33 cellular contexts compared by ENCODE assay signal in genomic region chr2:33121416-33121815, GRCh38.
"Had no signal": no experiment of that assay in that cellular context is flagged by ENCODE, and none has a peak within 500 bp of the region (broad histone marks: within the 10 kb centered on the region; RNA-seq: fewer than 3 reads in every experiment).

No MANE protein-coding gene starts in this region.

- H3K27me3 Mint-ChIP-seq: activated naive CD4-positive, alpha-beta T cell treated with anti-CD3 and anti-CD28 coated beads, Interleukin-2, amount 50 U/mL, for 24 hours had no signal

- H3K27ac Mint-ChIP-seq: activated CD4-positive, alpha-beta memory T cell treated with anti-CD3 and anti-CD28 coated beads for 36 hours; activated CD4-positive, alpha-beta T cell treated with anti-CD3 and anti-CD28 coated beads for 36 hours; activated CD4-positive, alpha-beta T cell treated with anti-CD3 and anti-CD28 coated beads, Interleukin-2, amount 10 ng/mL, durations not matched to agents 24 days and 14 days; activated CD8-positive, alpha-beta memory T cell treated with anti-CD3 and anti-CD28 coated beads, Interleukin-2, amount 10 ng/mL, durations not matched to agents 7 days and 5 days; activated CD8-positive, alpha-beta T cell treated with anti-CD3 and anti-CD28 coated beads, Interleukin-2, amount 10 ng/mL, durations not matched to agents 7 days and 5 days; activated naive CD4-positive, alpha-beta T cell treated with anti-CD3 and anti-CD28 coated beads for 36 hours; activated naive CD4-positive, alpha-beta T cell treated with anti-CD3 and anti-CD28 coated beads, Interleukin-2, amount 50 U/mL, for 24 hours; activated naive CD8-positive, alpha-beta T cell treated with anti-CD3 and anti-CD28 coated beads for 36 hours; activated naive CD8-positive, alpha-beta T cell treated with anti-CD3 and anti-CD28 coated beads, Interleukin-2, amount 50 U/mL, for 24 hours; activated T-helper 1 cell treated with anti-CD3 and anti-CD28 coated beads, Interleukin-12 subunit alpha, Interleukin-12 subunit beta, Interleukin-2, Interleukin-4 antibody, amounts not matched to agents 30 ng/mL and 10 ng/mL and 1 ng/mL, durations not matched to agents 14 hours and 24 hours and 36 hours; activated T-helper 2 cell treated with anti-CD3 and anti-CD28 coated beads, Interferon-gamma antibody, Interleukin-2, Interleukin-4, amounts not matched to agents 10 μg/mL and 5 μg/mL and 100 μg/mL, durations not matched to agents 14 hours and 24 hours and 36 hours; dendritic cell treated with granulocyte-macrophage colony-stimulating factor and Interleukin-4, amounts not matched to agents 40 ng/mL and 50 ng/mL, for 4 days; endodermal cell had no signal

- DNase-seq: activated CD4-positive, alpha-beta memory T cell treated with anti-CD3 and anti-CD28 coated beads for 36 hours; activated CD4-positive, alpha-beta T cell treated with anti-CD3 and anti-CD28 coated beads for 36 hours; activated CD4-positive, alpha-beta T cell treated with anti-CD3 and anti-CD28 coated beads, Interleukin-2, amount 10 ng/mL, durations not matched to agents 24 days and 14 days; activated CD4-positive, CD25-positive, alpha-beta regulatory T cell; activated CD4-positive, CD25-positive, alpha-beta regulatory T cell treated with anti-CD3 and anti-CD28 coated beads, Interleukin-2, amount 50 U/mL, for 72 hours; activated CD8-positive, alpha-beta memory T cell treated with anti-CD3 and anti-CD28 coated beads, Interleukin-2, amount 10 ng/mL, durations not matched to agents 7 days and 5 days; activated CD8-positive, alpha-beta memory T cell treated with anti-CD3 and anti-CD28 coated beads, Interleukin-2, amount 50 U/mL, for 4 hours; activated CD8-positive, alpha-beta T cell treated with anti-CD3 and anti-CD28 coated beads, Interleukin-2, amount 10 ng/mL, durations not matched to agents 7 days and 5 days; activated effector memory CD4-positive, alpha-beta T cell treated with anti-CD3 and anti-CD28 coated beads, Interleukin-2, amount 50 U/mL, for 16 hours; activated naive CD4-positive, alpha-beta T cell treated with anti-CD3 and anti-CD28 coated beads for 36 hours; activated naive CD8-positive, alpha-beta T cell treated with anti-CD3 and anti-CD28 coated beads for 36 hours; activated naive CD8-positive, alpha-beta T cell treated with anti-CD3 and anti-CD28 coated beads, Interleukin-2, amount 50 U/mL, for 24 hours; activated T-cell treated with anti-CD3 and anti-CD28 coated beads, Interleukin-2, amount 50 U/mL, for 1 hour; activated T-cell treated with anti-CD3 and anti-CD28 coated beads, Interleukin-2, amount 50 U/mL, for 48 hours; adrenal gland; brain microvascular endothelial cell; dorsolateral prefrontal cortex; effector memory CD4-positive, alpha-beta T cell; endodermal cell; esophagus squamous epithelium; foreskin fibroblast; gastrocnemius medialis; glutamatergic neuron; heart left ventricle; T-helper 2 cell had no signal

- H3K4me3 ChIP-seq: adrenal gland, coronary artery, dorsolateral prefrontal cortex, esophagus squamous epithelium, gastrocnemius medialis, heart left ventricle had no signal

- H3K36me3 Mint-ChIP-seq: activated CD4-positive, alpha-beta memory T cell treated with anti-CD3 and anti-CD28 coated beads for 36 hours; activated CD8-positive, alpha-beta memory T cell treated with anti-CD3 and anti-CD28 coated beads, Interleukin-2, amount 10 ng/mL, durations not matched to agents 7 days and 5 days; activated naive CD4-positive, alpha-beta T cell treated with anti-CD3 and anti-CD28 coated beads, Interleukin-2, amount 50 U/mL, for 24 hours; activated naive CD8-positive, alpha-beta T cell treated with anti-CD3 and anti-CD28 coated beads for 36 hours had no signal

- H3K9me3 Mint-ChIP-seq: activated CD4-positive, alpha-beta memory T cell treated with anti-CD3 and anti-CD28 coated beads for 36 hours; activated CD4-positive, alpha-beta T cell treated with anti-CD3 and anti-CD28 coated beads, Interleukin-2, amount 10 ng/mL, durations not matched to agents 24 days and 14 days; activated naive CD4-positive, alpha-beta T cell treated with anti-CD3 and anti-CD28 coated beads for 36 hours; activated naive CD4-positive, alpha-beta T cell treated with anti-CD3 and anti-CD28 coated beads, Interleukin-2, amount 50 U/mL, for 24 hours; activated naive CD8-positive, alpha-beta T cell treated with anti-CD3 and anti-CD28 coated beads for 36 hours; activated T-helper 1 cell treated with anti-CD3 and anti-CD28 coated beads, Interleukin-12 subunit alpha, Interleukin-12 subunit beta, Interleukin-2, Interleukin-4 antibody, amounts not matched to agents 30 ng/mL and 10 ng/mL and 1 ng/mL, durations not matched to agents 14 hours and 24 hours and 36 hours; activated T-helper 2 cell treated with anti-CD3 and anti-CD28 coated beads, Interferon-gamma antibody, Interleukin-2, Interleukin-4, amounts not matched to agents 10 μg/mL and 5 μg/mL and 100 μg/mL, durations not matched to agents 14 hours and 24 hours and 36 hours; central memory CD8-positive, alpha-beta T cell; dendritic cell treated with granulocyte-macrophage colony-stimulating factor and Interleukin-4, amounts not matched to agents 40 ng/mL and 50 ng/mL, for 4 days; endodermal cell had no signal

- FAIRE-seq: bronchial epithelial cell, endothelial cell of umbilical vein had no signal

- H3K4me3 Mint-ChIP-seq: activated CD4-positive, alpha-beta memory T cell treated with anti-CD3 and anti-CD28 coated beads for 36 hours; activated CD4-positive, alpha-beta T cell treated with anti-CD3 and anti-CD28 coated beads for 36 hours; activated CD4-positive, alpha-beta T cell treated with anti-CD3 and anti-CD28 coated beads, Interleukin-2, amount 10 ng/mL, durations not matched to agents 24 days and 14 days; activated CD8-positive, alpha-beta memory T cell treated with anti-CD3 and anti-CD28 coated beads, Interleukin-2, amount 10 ng/mL, durations not matched to agents 7 days and 5 days; activated CD8-positive, alpha-beta T cell treated with anti-CD3 and anti-CD28 coated beads, Interleukin-2, amount 10 ng/mL, durations not matched to agents 7 days and 5 days; activated naive CD4-positive, alpha-beta T cell treated with anti-CD3 and anti-CD28 coated beads for 36 hours; activated naive CD4-positive, alpha-beta T cell treated with anti-CD3 and anti-CD28 coated beads, Interleukin-2, amount 50 U/mL, for 24 hours; activated naive CD8-positive, alpha-beta T cell treated with anti-CD3 and anti-CD28 coated beads for 36 hours; activated naive CD8-positive, alpha-beta T cell treated with anti-CD3 and anti-CD28 coated beads, Interleukin-2, amount 50 U/mL, for 24 hours; activated T-helper 1 cell treated with anti-CD3 and anti-CD28 coated beads, Interleukin-12 subunit alpha, Interleukin-12 subunit beta, Interleukin-2, Interleukin-4 antibody, amounts not matched to agents 30 ng/mL and 10 ng/mL and 1 ng/mL, durations not matched to agents 14 hours and 24 hours and 36 hours; central memory CD8-positive, alpha-beta T cell; dendritic cell treated with granulocyte-macrophage colony-stimulating factor and Interleukin-4, amounts not matched to agents 40 ng/mL and 50 ng/mL, for 4 days; endodermal cell had no signal

- H3K4me1 Mint-ChIP-seq: activated CD4-positive, alpha-beta T cell treated with anti-CD3 and anti-CD28 coated beads for 36 hours; activated CD4-positive, alpha-beta T cell treated with anti-CD3 and anti-CD28 coated beads, Interleukin-2, amount 10 ng/mL, durations not matched to agents 24 days and 14 days; activated CD8-positive, alpha-beta memory T cell treated with anti-CD3 and anti-CD28 coated beads, Interleukin-2, amount 10 ng/mL, durations not matched to agents 7 days and 5 days; activated naive CD4-positive, alpha-beta T cell treated with anti-CD3 and anti-CD28 coated beads, Interleukin-2, amount 50 U/mL, for 24 hours; activated naive CD8-positive, alpha-beta T cell treated with anti-CD3 and anti-CD28 coated beads for 36 hours; central memory CD8-positive, alpha-beta T cell had no signal
